ENCODE assay signal across 8 cellular contexts in the genomic region with DNA sequence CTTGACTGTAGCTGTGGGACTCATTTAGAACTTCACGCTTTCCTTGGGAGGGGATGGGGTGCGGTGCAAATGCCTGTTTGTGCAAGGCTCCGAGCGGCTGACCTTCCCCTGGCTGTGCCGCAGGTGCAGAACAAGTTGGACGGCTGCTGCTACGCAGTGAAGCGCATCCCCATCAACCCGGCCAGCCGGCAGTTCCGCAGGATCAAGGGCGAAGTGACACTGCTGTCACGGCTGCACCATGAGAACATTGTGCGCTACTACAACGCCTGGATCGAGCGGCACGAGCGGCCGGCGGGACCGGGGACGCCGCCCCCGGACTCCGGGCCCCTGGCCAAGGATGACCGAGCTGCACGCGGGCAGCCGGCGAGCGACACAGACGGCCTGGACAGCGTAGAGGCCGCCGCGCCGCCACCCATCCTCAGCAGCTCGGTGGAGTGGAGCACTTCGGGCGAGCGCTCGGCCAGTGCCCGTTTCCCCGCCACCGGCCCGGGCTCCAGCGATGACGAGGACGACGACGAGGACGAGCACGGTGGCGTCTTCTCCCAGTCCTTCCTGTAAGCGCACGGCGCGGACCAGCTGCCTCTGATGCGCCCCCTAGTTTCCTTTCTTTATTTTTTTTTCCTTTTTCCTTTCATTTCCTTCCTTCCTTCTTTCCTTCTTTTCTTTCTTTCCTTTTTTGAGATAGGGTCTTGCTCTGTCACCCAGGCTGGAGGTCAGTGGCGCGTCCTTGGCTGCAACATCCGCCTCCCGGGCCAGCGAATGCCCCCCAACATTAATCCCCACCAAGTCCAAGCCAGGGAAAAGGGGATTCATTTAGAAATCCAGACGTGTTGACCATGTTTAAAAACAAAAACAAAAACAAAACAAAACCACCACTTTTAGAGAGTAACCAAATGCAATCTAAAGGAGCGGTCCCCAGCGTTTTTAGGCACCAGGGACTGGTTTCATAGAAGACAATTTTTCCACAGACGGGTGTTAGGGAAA. TPM values are rescaled to one million over a fixed set of nuclear protein-coding genes. Genes with fewer than 3 reads are reported as not detected.
A peak's percentile ranks its signal among the peaks of the same experiment; 100 is the strongest.
DNase-seq lines count a peak whose midpoint lies in the region; ATAC-seq and TF ChIP-seq lines count a peak whose summit lies in the region.

No MANE protein-coding gene starts in this region.

- no peaks in the 10 kb centered on the region for H3K27me3 ChIP-seq in body of pancreas
- H3K27me3 ChIP-seq in rectal smooth muscle tissue (ENCODE audit: control insufficient read depth, insufficient read depth, low read length) = no peaks in the 10 kb centered on the region

- H3K36me3 ChIP-seq in body of pancreas (replicated peaks in 1 of 2; ENCODE audit: insufficient read depth in 1 of 2, low read depth in 2 of 2) (no peaks in the 10 kb centered on the region), rectal smooth muscle tissue (ENCODE audit: control insufficient read depth, insufficient read depth, low read length) (no peaks in the 10 kb centered on the region)

- WGBS in body of pancreas, 2 donors = 60 to 64% methylated on average over 46 to 66 of the region's 69 CpGs

- peak in 6 of 7 experiments; percentile 15 to 66 (median 32) for TF ChIP-seq CTCF in body of pancreas (IDR thresholded peaks at IDR 0.05)

- H3K27ac ChIP-seq in body of pancreas (peak overlapping the region in 3 of 4 donors; percentile 38 to 68 (median 52)), rectal smooth muscle tissue (ENCODE audit: low read depth, low read length) (peak overlapping the region; percentile 34)

- H3K4me3 ChIP-seq in body of pancreas (no peak overlapping the region), rectal smooth muscle tissue (ENCODE audit: low read length) (peak overlapping the region; percentile 63)

- no peak overlapping the region for H3K9ac ChIP-seq in rectal smooth muscle tissue (ENCODE audit: low read length)

- intact Hi-C loops in body of pancreas (cut with DNase I) = no loop called here

- peak; percentile 65 for DNase-seq in DMS114 treated with DMSO at 0.1 percent for 48 hours (lab: John Stamatoyannopoulos, UW; ENCODE audit: unreplicated experiment)
- DNase-seq in NCI-H2171 treated with DMSO at 0.1 percent for 48 hours (lab: John Stamatoyannopoulos, UW) = peak; percentile 76
- peak; percentile 39 to 53 (median 45) for DNase-seq in body of pancreas
- peak in 49 of 51 donors; percentile 10 to 86 (median 62) for DNase-seq in hypothalamus (lab: John Stamatoyannopoulos, UW)
- no peak for DNase-seq in T-helper 2 cell
- no peak for DNase-seq in OCI-M1 (lab: John Stamatoyannopoulos, UW)
- no peak for DNase-seq in NCI-H1930 (lab: John Stamatoyannopoulos, UW)

- peak in 1 of 3 donors; percentile 10 for TF ChIP-seq POLR2A in body of pancreas (IDR thresholded peaks at IDR 0.05)

- peak; percentile 72 for ATAC-seq in body of pancreas

- no peaks in the 10 kb centered on the region for H3K9me3 ChIP-seq in body of pancreas

- H3K4me1 ChIP-seq in body of pancreas = no peaks in the 10 kb centered on the region
- no peaks in the 10 kb centered on the region for H3K4me1 ChIP-seq in rectal smooth muscle tissue (ENCODE audit: control insufficient read depth, insufficient read depth, low read length)

RNA-seq across cellular contexts. Expression of gene EIF2AK4, which starts 42.7 kb away (rescaled TPM):
- total RNA-seq in body of pancreas = 10 to 100 TPM; 20.8 to 22.3 TPM

RNA-seq across cellular contexts. Expression of gene GPR176, which starts 56.5 kb away (rescaled TPM):
- total RNA-seq in body of pancreas = 1 to 10 TPM in 1 of 2 donors, not detected in 1; 4.7 TPM

Comparison
In these comparisons a context has a peak if more than half of its experiments do, and no peak if none do; other contexts are left out.
1. DNase-seq: peak in DMS114 treated with DMSO at 0.1 percent for 48 hours (single experiment), NCI-H2171 treated with DMSO at 0.1 percent for 48 hours (single experiment), body of pancreas (4 of 4) and hypothalamus (49 of 51); none in T-helper 2 cell (0 of 5), OCI-M1 (single experiment) and NCI-H1930 (0 of 2).